In the genomic region with DNA sequence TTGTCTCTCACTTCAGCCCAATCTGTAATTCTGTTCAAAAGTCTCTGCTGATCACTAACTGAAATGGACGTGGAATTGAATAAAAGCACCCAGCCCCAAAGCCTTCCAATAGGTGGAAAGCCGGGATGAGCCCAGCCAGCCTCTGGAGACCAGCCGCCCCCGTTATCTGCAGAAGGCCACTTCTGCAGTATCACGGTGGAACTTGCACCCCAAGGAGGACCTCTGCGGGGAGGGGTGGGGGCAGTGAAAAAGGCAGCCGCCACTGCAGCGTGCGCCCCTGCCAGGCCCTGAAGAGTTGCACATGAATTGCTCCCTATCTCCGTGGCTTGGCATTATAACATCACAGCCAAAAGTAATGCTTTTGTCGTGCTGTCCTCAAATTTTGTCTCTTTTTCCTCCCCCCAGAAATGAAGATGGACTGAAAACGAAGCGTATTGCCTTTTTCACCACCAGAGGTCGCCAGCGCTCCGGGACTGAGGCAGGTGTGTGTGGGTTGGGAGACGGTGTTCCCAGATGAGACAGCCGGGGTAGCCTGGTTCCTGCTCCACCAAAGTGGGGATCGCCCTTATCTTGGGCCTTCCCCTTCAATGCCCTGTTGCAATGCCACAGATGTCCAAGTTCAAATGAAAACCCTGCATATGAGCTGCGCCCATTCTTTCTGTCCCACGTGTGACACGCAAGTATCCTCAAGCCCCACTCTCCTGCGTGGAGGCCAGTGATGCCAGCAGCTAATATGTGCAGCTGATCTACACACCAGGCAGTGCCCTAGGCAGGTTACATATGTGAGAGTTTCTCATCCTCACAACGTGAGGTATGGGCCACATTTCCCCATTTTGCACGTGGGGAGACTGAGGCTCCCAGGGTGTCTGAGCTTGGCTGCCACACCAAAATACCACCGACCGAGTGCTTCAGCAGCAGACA, we compare ENCODE assay signal across 1 cellular context.
TF ChIP-seq lines count a peak whose summit lies in the region.

No MANE protein-coding gene starts in this region.

TF ChIP-seq in HEK293, 187 proteins besides CTCF, POLR2A, EP300 and RAD21 (continued from another document):
- TF ChIP-seq, protein P1, sequence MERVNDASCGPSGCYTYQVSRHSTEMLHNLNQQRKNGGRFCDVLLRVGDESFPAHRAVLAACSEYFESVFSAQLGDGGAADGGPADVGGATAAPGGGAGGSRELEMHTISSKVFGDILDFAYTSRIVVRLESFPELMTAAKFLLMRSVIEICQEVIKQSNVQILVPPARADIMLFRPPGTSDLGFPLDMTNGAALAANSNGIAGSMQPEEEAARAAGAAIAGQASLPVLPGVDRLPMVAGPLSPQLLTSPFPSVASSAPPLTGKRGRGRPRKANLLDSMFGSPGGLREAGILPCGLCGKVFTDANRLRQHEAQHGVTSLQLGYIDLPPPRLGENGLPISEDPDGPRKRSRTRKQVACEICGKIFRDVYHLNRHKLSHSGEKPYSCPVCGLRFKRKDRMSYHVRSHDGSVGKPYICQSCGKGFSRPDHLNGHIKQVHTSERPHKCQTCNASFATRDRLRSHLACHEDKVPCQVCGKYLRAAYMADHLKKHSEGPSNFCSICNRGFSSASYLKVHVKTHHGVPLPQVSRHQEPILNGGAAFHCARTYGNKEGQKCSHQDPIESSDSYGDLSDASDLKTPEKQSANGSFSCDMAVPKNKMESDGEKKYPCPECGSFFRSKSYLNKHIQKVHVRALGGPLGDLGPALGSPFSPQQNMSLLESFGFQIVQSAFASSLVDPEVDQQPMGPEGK (tag by site-specific recombination; IDR thresholded peaks at IDR 0.05) = peak; percentile 63
- peak; percentile 70 for TF ChIP-seq ZFHX2 (tag by site-specific recombination; conservative IDR thresholded peaks at IDR 0.05)
- TF ChIP-seq ZBTB7A (tag by site-specific recombination; IDR thresholded peaks at IDR 0.05; ENCODE audit: low read depth) = no peak
- 0 out of 2 replicates have a peak, but pooled peaks have one; percentile 14 for TF ChIP-seq IKZF3 (tag by site-specific recombination; IDR thresholded peaks at IDR 0.05)
- peak; percentile 45; the same call in 1 of the 2 replicates for TF ChIP-seq EGR2 (tag by site-specific recombination; IDR thresholded peaks at IDR 0.05; ENCODE audit: low read depth)
- TF ChIP-seq ZNF2 (tag by site-specific recombination; IDR thresholded peaks at IDR 0.05) = peak; percentile 60; the same call in 1 of the 2 replicates
- TF ChIP-seq ZNF544 (tag by site-specific recombination; IDR thresholded peaks at IDR 0.05) = no peak
- TF ChIP-seq SP7 (tag by site-specific recombination; IDR thresholded peaks at IDR 0.05) = peak; percentile 39; the same call in 1 of the 2 replicates
- TF ChIP-seq ZNF37A (tag by site-specific recombination; IDR thresholded peaks at IDR 0.05) = peak; percentile 40; the same call in 1 of the 2 replicates
- TF ChIP-seq, protein P2, sequence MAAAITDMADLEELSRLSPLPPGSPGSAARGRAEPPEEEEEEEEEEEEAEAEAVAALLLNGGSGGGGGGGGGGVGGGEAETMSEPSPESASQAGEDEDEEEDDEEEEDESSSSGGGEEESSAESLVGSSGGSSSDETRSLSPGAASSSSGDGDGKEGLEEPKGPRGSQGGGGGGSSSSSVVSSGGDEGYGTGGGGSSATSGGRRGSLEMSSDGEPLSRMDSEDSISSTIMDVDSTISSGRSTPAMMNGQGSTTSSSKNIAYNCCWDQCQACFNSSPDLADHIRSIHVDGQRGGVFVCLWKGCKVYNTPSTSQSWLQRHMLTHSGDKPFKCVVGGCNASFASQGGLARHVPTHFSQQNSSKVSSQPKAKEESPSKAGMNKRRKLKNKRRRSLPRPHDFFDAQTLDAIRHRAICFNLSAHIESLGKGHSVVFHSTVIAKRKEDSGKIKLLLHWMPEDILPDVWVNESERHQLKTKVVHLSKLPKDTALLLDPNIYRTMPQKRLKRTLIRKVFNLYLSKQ (tag by site-specific recombination; IDR thresholded peaks at IDR 0.05; ENCODE audit: borderline replicate concordance) = no peak
- TF ChIP-seq, protein P3, sequence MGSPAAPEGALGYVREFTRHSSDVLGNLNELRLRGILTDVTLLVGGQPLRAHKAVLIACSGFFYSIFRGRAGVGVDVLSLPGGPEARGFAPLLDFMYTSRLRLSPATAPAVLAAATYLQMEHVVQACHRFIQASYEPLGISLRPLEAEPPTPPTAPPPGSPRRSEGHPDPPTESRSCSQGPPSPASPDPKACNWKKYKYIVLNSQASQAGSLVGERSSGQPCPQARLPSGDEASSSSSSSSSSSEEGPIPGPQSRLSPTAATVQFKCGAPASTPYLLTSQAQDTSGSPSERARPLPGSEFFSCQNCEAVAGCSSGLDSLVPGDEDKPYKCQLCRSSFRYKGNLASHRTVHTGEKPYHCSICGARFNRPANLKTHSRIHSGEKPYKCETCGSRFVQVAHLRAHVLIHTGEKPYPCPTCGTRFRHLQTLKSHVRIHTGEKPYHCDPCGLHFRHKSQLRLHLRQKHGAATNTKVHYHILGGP (tag by site-specific recombination; IDR thresholded peaks at IDR 0.05) = no peak
- 0 out of 2 replicates have a peak, but pooled peaks have one; percentile 37 for TF ChIP-seq ZNF561 (tag by site-specific recombination; IDR thresholded peaks at IDR 0.05; ENCODE audit: borderline replicate concordance)
- TF ChIP-seq SP2 (tag by site-specific recombination; IDR thresholded peaks at IDR 0.05) = no peak
